Comparison of ENCODE assay signal across 8 cellular contexts in genomic region chr17:58335779-58336455, GRCh38. TPM values are rescaled to one million over a fixed set of nuclear protein-coding genes. Genes with fewer than 3 reads are reported as not detected.
DNase-seq lines count a peak whose midpoint lies in the region; ATAC-seq lines count a peak whose summit lies in the region.

No MANE protein-coding gene starts in this region.

- CTCF ChIA-PET in T-cell (lab: Charles Lee), result interaction anchor here (0.8 to 4.6 kb wide), 5 partner anchors 9 to 18 kb away, joined by 3 to 34 read pairs (median 32); partner anchors contain the start of gene SUPT4H1 (in 1 of the 2)

- peaks cover 17% of the 10 kb centered on the region for H3K36me3 Mint-ChIP-seq in T-cell

- DNase-seq in NK-92 treated with Interleukin-12 subunit alpha and Interleukin-12 subunit beta, amount 100 ng/mL, for 24 hours (lab: John Stamatoyannopoulos, UW), result peak; percentile 75
- no peak for DNase-seq in NK-92 (lab: John Stamatoyannopoulos, UW; ENCODE audit: unreplicated experiment)
- DNase-seq in T-cell, result peak; percentile 56 to 80 (median 68)
- no peak for DNase-seq in caudate nucleus (lab: John Stamatoyannopoulos, UW)
- DNase-seq in posterior vena cava (ENCODE audit: low spot score), result peak; percentile 70
- no peak for DNase-seq in NCI-H510A treated with DMSO at 0.1 percent for 48 hours (lab: John Stamatoyannopoulos, UW)

- POLR2A ChIA-PET in T-cell (lab: Charles Lee), result interaction anchor here (0.8 to 3.1 kb wide), 5 partner anchors 8 to 16 kb away, joined by 4 to 20 read pairs (median 6); partner anchors contain the start of gene SUPT4H1 (in 2 of the 2)

- intact Hi-C loops in posterior vena cava (cut with DNase I), result no loop called here

- ATAC-seq in T-cell (replicated peaks in 1 of 4) (peak; percentile 41 to 48 (median 43)), GM18873 (IDR thresholded peaks at IDR 0.05; ENCODE audit: low FRiP score, unreplicated experiment) (no peak), HG03521 (IDR thresholded peaks at IDR 0.05; ENCODE audit: unreplicated experiment) (no peak)

- H3K27me3 Mint-ChIP-seq in T-cell, result no peaks in the 10 kb centered on the region

- peak overlapping the region; percentile 99 to 100 (median 100) for H3K4me3 Mint-ChIP-seq in T-cell

- peak overlapping the region; percentile 83 for H3K27ac ChIP-seq in caudate nucleus (ENCODE audit: low read depth, low read length)

- peak overlapping the region; percentile 98 to 99 for H3K27ac Mint-ChIP-seq in T-cell

- no peaks in the 10 kb centered on the region for H3K9me3 Mint-ChIP-seq in T-cell

- H3K4me1 Mint-ChIP-seq in T-cell, result peaks cover 65 to 81% (median 73%) of the 10 kb centered on the region in 3 donors

RNA-seq across cellular contexts. Expression of gene TSPOAP1, which starts 7.3 kb away (rescaled TPM):
- total RNA-seq in T-cell, result 10 to 100 TPM; 15.6 to 62.7 (median 19.9) TPM
- 1 to 10 TPM; 8.2 to 10.0 TPM for total RNA-seq in posterior vena cava

RNA-seq across cellular contexts. Expression of gene SUPT4H1, which starts 16.1 kb away (rescaled TPM):
- total RNA-seq in T-cell (10 to 100 TPM; 40.5 to 77.3 (median 63.2) TPM), posterior vena cava (10 to 100 TPM; 48.4 to 50.1 TPM)

RNA-seq across cellular contexts. Expression of gene MPO, which starts 55.2 kb away (rescaled TPM):
- total RNA-seq in T-cell, result 1 to 10 TPM in 4 of 5 donors, under 1 TPM in 1; 0.32 to 1.9 (median 1.1) TPM
- under 1 TPM; 0.74 to 0.86 TPM for total RNA-seq in posterior vena cava

Comparison
In these comparisons a context has a peak if more than half of its experiments do, and no peak if none do; other contexts are left out.
1. DNase-seq: peak in NK-92 treated with Interleukin-12 subunit alpha and Interleukin-12 subunit beta, amount 100 ng/mL, for 24 hours (single experiment), T-cell (34 of 34) and posterior vena cava (single experiment); none in NK-92 (single experiment), caudate nucleus (0 of 61) and NCI-H510A treated with DMSO at 0.1 percent for 48 hours (single experiment).
2. ATAC-seq: peak in T-cell (4 of 4); none in GM18873 (single experiment) and HG03521 (single experiment).